In genomic region chr14:48391661-48392060, GRCh38 we compare ENCODE assay signal across 22 cellular contexts.
A peak's percentile ranks its signal among the peaks of the same experiment; 100 is the strongest.
DNase-seq lines count a peak whose midpoint lies in the region; FAIRE-seq and TF ChIP-seq lines count a peak whose summit lies in the region.
"Had no signal": no experiment of that assay in that cellular context is flagged by ENCODE, and none has a peak within 500 bp of the region (broad histone marks: within the 10 kb centered on the region; RNA-seq: fewer than 3 reads in every experiment).

No MANE protein-coding gene starts in this region.

- DNase-seq in HT1080 (ENCODE audit: low read depth) (peak; percentile 28), RCC 7860 (ENCODE audit: low spot score) (peak; percentile 6), astrocyte (ENCODE audit: low read depth) (peak; percentile 1), kidney glomerular epithelial cell (lab: John Stamatoyannopoulos, UW) (peak; percentile 52), cortex of kidney (lab: John Stamatoyannopoulos, UW) (no peak), amygdala (lab: John Stamatoyannopoulos, UW) (no peak)
- no peak for DNase-seq in activated naive CD8-positive, alpha-beta T cell treated with anti-CD3 and anti-CD28 coated beads for 36 hours
- no peak for DNase-seq in activated CD4-positive, CD25-positive, alpha-beta regulatory T cell treated with anti-CD3 and anti-CD28 coated beads, Interleukin-2, amount 50 U/mL, for 72 hours
- DNase-seq: 8988T; Calu3; CD8-positive, alpha-beta T cell; DND-41; EL; GM23248; HCEC 1CT had no signal

- no peak for FAIRE-seq in RCC 7860 (lab: Jason Lieb, UNC)
- FAIRE-seq in astrocyte (lab: Jason Lieb, UNC) = no peak
- FAIRE-seq: G401.6, GM12891, HTR-8/SVneo had no signal

- no peaks in the 10 kb centered on the region for H3K36me3 ChIP-seq in astrocyte (ENCODE audit: insufficient read depth, low read length)
- H3K36me3 ChIP-seq: BLaER1 treated with 17β-estradiol and CSF1 and Interleukin-3, amounts not matched to agents 10 nM and 100 nM had no signal

- no peaks in the 10 kb centered on the region for H3K27me3 ChIP-seq in astrocyte (ENCODE audit: insufficient read depth, low read length)
- H3K27me3 ChIP-seq: BLaER1 treated with 17β-estradiol and CSF1 and Interleukin-3, amounts not matched to agents 10 nM and 100 nM had no signal

- no peaks in the 10 kb centered on the region for H3K4me1 ChIP-seq in astrocyte (ENCODE audit: insufficient read depth, low read length)
- H3K4me1 ChIP-seq: BLaER1 treated with 17β-estradiol and CSF1 and Interleukin-3, amounts not matched to agents 10 nM and 100 nM had no signal

- H3K4me3 ChIP-seq in astrocyte (ENCODE audit: insufficient read depth, low read depth, low read length) = no peak overlapping the region
- H3K4me3 ChIP-seq: BLaER1 treated with 17β-estradiol and CSF1 and Interleukin-3, amounts not matched to agents 10 nM and 100 nM; GM23248 had no signal

- no peak overlapping the region for H3K27ac ChIP-seq in astrocyte (ENCODE audit: low read depth, low read length)
- H3K27ac ChIP-seq: BLaER1 treated with 17β-estradiol and CSF1 and Interleukin-3, amounts not matched to agents 10 nM and 100 nM; GM23248; HL-60 had no signal

- no peak overlapping the region for H3K9ac ChIP-seq in astrocyte (ENCODE audit: low read length)
- H3K9ac ChIP-seq: BLaER1 treated with 17β-estradiol and CSF1 and Interleukin-3, amounts not matched to agents 10 nM and 100 nM; GM23248 had no signal

- no peak overlapping the region for H2AFZ ChIP-seq in astrocyte (ENCODE audit: low read depth, low read length)
- H2AFZ ChIP-seq: GM23248 had no signal

- H3K4me1 Mint-ChIP-seq in astrocyte (ENCODE audit: low read depth, unreplicated experiment) = peaks cover 11% of the 10 kb centered on the region
- no peaks in the 10 kb centered on the region for H3K4me1 Mint-ChIP-seq in activated naive CD8-positive, alpha-beta T cell treated with anti-CD3 and anti-CD28 coated beads for 36 hours
- H3K4me1 Mint-ChIP-seq: B cell had no signal

- H4K20me1 ChIP-seq in astrocyte (ENCODE audit: insufficient read depth, low read length) = no peaks in the 10 kb centered on the region
- H4K20me1 ChIP-seq: BLaER1 treated with 17β-estradiol and CSF1 and Interleukin-3, amounts not matched to agents 10 nM and 100 nM had no signal

- H3K4me3 Mint-ChIP-seq in astrocyte (ENCODE audit: unreplicated experiment) = no peak overlapping the region
- H3K4me3 Mint-ChIP-seq in activated naive CD8-positive, alpha-beta T cell treated with anti-CD3 and anti-CD28 coated beads for 36 hours = no peak overlapping the region
- H3K4me3 Mint-ChIP-seq: B cell; CD8-positive, alpha-beta T cell; IgD-negative memory B cell had no signal

- no peak overlapping the region for H3K27ac Mint-ChIP-seq in astrocyte (ENCODE audit: unreplicated experiment)
- no peak overlapping the region for H3K27ac Mint-ChIP-seq in activated naive CD8-positive, alpha-beta T cell treated with anti-CD3 and anti-CD28 coated beads for 36 hours
- H3K27ac Mint-ChIP-seq: B cell; CD8-positive, alpha-beta T cell; IgD-negative memory B cell had no signal

- H3K79me2 ChIP-seq in astrocyte (ENCODE audit: insufficient read depth, low read length) = no peaks in the 10 kb centered on the region

- no peaks in the 10 kb centered on the region for H3K36me3 Mint-ChIP-seq in astrocyte (ENCODE audit: low read depth, unreplicated experiment)
- H3K36me3 Mint-ChIP-seq in activated naive CD8-positive, alpha-beta T cell treated with anti-CD3 and anti-CD28 coated beads for 36 hours = no peaks in the 10 kb centered on the region
- H3K36me3 Mint-ChIP-seq: CD8-positive, alpha-beta T cell; IgD-negative memory B cell had no signal

- no peak overlapping the region for H3K4me2 ChIP-seq in astrocyte (ENCODE audit: low read length)
- H3K4me2 ChIP-seq: BLaER1 treated with 17β-estradiol and CSF1 and Interleukin-3, amounts not matched to agents 10 nM and 100 nM had no signal

- no peaks in the 10 kb centered on the region for H3K27me3 Mint-ChIP-seq in astrocyte (ENCODE audit: low read depth, unreplicated experiment)
- H3K27me3 Mint-ChIP-seq in activated naive CD8-positive, alpha-beta T cell treated with anti-CD3 and anti-CD28 coated beads for 36 hours = no peaks in the 10 kb centered on the region
- H3K27me3 Mint-ChIP-seq: B cell, IgD-negative memory B cell had no signal

- H3K9me3 ChIP-seq in astrocyte (ENCODE audit: insufficient read depth, low read depth, low read length) = no peaks in the 10 kb centered on the region

- H3K9me3 Mint-ChIP-seq in astrocyte (ENCODE audit: unreplicated experiment) = no peaks in the 10 kb centered on the region
- no peaks in the 10 kb centered on the region for H3K9me3 Mint-ChIP-seq in activated naive CD8-positive, alpha-beta T cell treated with anti-CD3 and anti-CD28 coated beads for 36 hours
- H3K9me3 Mint-ChIP-seq: CD8-positive, alpha-beta T cell; IgD-negative memory B cell had no signal

- TF ChIP-seq CTCF in astrocyte (IDR thresholded peaks at IDR 0.05; ENCODE audit: insufficient read depth, low read depth, low read length) = no peak

Comparison
In these comparisons a context has a peak if more than half of its experiments do, and no peak if none do; other contexts are left out.
1. DNase-seq: peak in HT1080 (single experiment), RCC 7860 (single experiment), astrocyte (single experiment) and kidney glomerular epithelial cell (single experiment); none in activated naive CD8-positive, alpha-beta T cell treated with anti-CD3 and anti-CD28 coated beads for 36 hours (single experiment), cortex of kidney (single experiment), activated CD4-positive, CD25-positive, alpha-beta regulatory T cell treated with anti-CD3 and anti-CD28 coated beads, Interleukin-2, amount 50 U/mL, for 72 hours (single experiment) and amygdala (0 of 56).